ENCODE assay signal across 8 cellular contexts in genomic region chr17:82863941-82864720, GRCh38. TPM values are rescaled to one million over a fixed set of nuclear protein-coding genes. Genes with fewer than 3 reads are reported as not detected.
A peak's percentile ranks its signal among the peaks of the same experiment; 100 is the strongest.
DNase-seq lines count a peak whose midpoint lies in the region; ATAC-seq and TF ChIP-seq lines count a peak whose summit lies in the region.

No MANE protein-coding gene starts in this region.

- no peak overlapping the region for H2AFZ ChIP-seq in fibroblast of lung (ENCODE audit: low read length)

- no peak for TF ChIP-seq CTCF in fibroblast of lung (conservative IDR thresholded peaks at IDR 0.05 in 1 of 2, IDR thresholded peaks at IDR 0.05 in 1 of 2; ENCODE audit: low read depth in 1 of 2, low read length in 2 of 2)

- no peaks in the 10 kb centered on the region for H4K20me1 ChIP-seq in fibroblast of lung (ENCODE audit: control insufficient read depth, extremely low read depth, insufficient read depth, low read length)

- no peaks in the 10 kb centered on the region for H3K9me3 ChIP-seq in fibroblast of lung (ENCODE audit: control insufficient read depth, insufficient read depth, low read depth, low read length)

- no peaks in the 10 kb centered on the region for H3K27me3 ChIP-seq in fibroblast of lung (ENCODE audit: control insufficient read depth, insufficient read depth, low read length)

- H3K36me3 ChIP-seq in fibroblast of lung (ENCODE audit: control insufficient read depth, insufficient read depth, low read length), result no peaks in the 10 kb centered on the region

- H3K4me3 ChIP-seq in fibroblast of lung (replicated peaks in 1 of 4; ENCODE audit: control extremely low read depth in 1 of 4, insufficient read depth in 1 of 4, low read depth in 3 of 4, low read length in 4 of 4), result no peak overlapping the region

- no peak overlapping the region for H3K27ac ChIP-seq in fibroblast of lung (ENCODE audit: insufficient read depth, low read length)

- H3K79me2 ChIP-seq in fibroblast of lung (ENCODE audit: control insufficient read depth, insufficient read depth, low read length), result no peaks in the 10 kb centered on the region

- H3K9ac ChIP-seq in fibroblast of lung (ENCODE audit: insufficient read depth, low read length), result no peak overlapping the region

- ATAC-seq in HG02943 (IDR thresholded peaks at IDR 0.05; ENCODE audit: low read depth, unreplicated experiment), result peak; percentile 78

- no peak overlapping the region for H3K4me2 ChIP-seq in fibroblast of lung (ENCODE audit: extremely low read depth, insufficient read depth, low read length)

- H3K4me1 ChIP-seq in fibroblast of lung (ENCODE audit: control insufficient read depth, extremely low read depth, insufficient read depth, low read length), result peaks cover 18% of the 10 kb centered on the region

- DNase-seq in NCI-H510A treated with DMSO at 0.1 percent for 48 hours (lab: John Stamatoyannopoulos, UW) (peak; percentile 71), NCI-H510A (lab: John Stamatoyannopoulos, UW) (no peak), NOMO-1 (lab: John Stamatoyannopoulos, UW; ENCODE audit: unreplicated experiment in 2 of 2) (peak; percentile 60 to 89), activated T-cell treated with anti-CD3 and anti-CD28 coated beads for 24 hours (ENCODE audit: low read depth) (peak; percentile 78), fibroblast of lung (ENCODE audit: low read depth in 2 of 2) (peak; percentile 83 to 91), ecto neural progenitor cell (ENCODE audit: low spot score) (no peak)
- peak; percentile 78 to 81 for DNase-seq in stimulated activated CD4-positive, alpha-beta T cell treated with anti-CD3 and anti-CD28 coated beads, Interleukin-15, amount 100 ng/mL, for 48 hours (ENCODE audit: low read depth in 2 of 2)

RNA-seq across cellular contexts. Expression of gene ZNF750, which starts 24.3 kb away (rescaled TPM):
- not detected in 2 replicates for total RNA-seq in fibroblast of lung
- not detected in 2 replicates for polyA plus RNA-seq in fibroblast of lung
- polyA plus RNA-seq in fibroblast of lung (2012), result 0.02 TPM in 1 of 2 replicates, not detected in the other
- not detected in 2 replicates for polyA minus RNA-seq in fibroblast of lung (ENCODE audit: low replicate concordance)

Comparison
In these comparisons a context has a peak if more than half of its experiments do, and no peak if none do; other contexts are left out.
1. DNase-seq: peak in NCI-H510A treated with DMSO at 0.1 percent for 48 hours (single experiment), NOMO-1 (2 of 2), activated T-cell treated with anti-CD3 and anti-CD28 coated beads for 24 hours (single experiment), fibroblast of lung (2 of 2) and stimulated activated CD4-positive, alpha-beta T cell treated with anti-CD3 and anti-CD28 coated beads, Interleukin-15, amount 100 ng/mL, for 48 hours (2 of 2); none in NCI-H510A (single experiment) and ecto neural progenitor cell (single experiment).